8 cellular contexts compared by ENCODE assay signal in the genomic region with DNA sequence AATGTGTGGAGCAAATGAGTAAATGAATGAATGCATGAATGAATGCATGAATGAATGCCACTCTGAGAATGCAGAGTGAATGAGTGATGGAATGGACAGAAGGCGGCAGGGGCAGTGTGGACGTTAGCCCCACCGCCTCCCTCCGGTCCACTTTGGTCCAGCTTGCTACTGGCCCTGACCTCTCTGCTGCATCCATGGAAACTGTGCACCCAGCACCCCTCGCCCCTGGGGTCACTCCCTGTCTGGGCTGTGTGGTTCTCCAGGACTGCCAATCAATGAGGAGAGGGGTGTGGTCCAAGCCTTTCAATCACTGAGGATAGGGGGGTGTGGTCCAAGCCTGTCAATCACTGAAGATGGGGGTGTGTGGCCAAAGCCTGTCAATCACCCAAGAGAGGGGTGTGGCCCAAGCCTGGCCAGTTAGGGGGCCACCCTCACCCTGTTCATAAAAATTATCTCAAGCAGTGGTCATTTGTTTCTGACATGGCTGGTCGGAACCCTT. TPM values are rescaled to one million over a fixed set of nuclear protein-coding genes. Genes with fewer than 3 reads are reported as not detected.
A peak's percentile ranks its signal among the peaks of the same experiment; 100 is the strongest.
DNase-seq lines count a peak whose midpoint lies in the region; ATAC-seq and TF ChIP-seq lines count a peak whose summit lies in the region.

No MANE protein-coding gene starts in this region.

- TF ChIP-seq CTCF in SU-DHL-6 (IDR thresholded peaks at IDR 0.05; ENCODE audit: insufficient read depth, low read length, poor library complexity, severe bottlenecking), result no peak
- TF ChIP-seq CTCF in tibial artery (IDR thresholded peaks at IDR 0.05), result no peak
- no peak for TF ChIP-seq CTCF in psoas muscle (IDR thresholded peaks at IDR 0.05)

- WGBS in psoas muscle, 3 donors, result 84 to 86% (median 86%) methylated on average over 6 of the region's 6 CpGs

- H3K9me3 ChIP-seq in SU-DHL-6 (ENCODE audit: insufficient read depth, low read length), result no peaks in the 10 kb centered on the region
- peaks cover 0 to 7% (median 4%) of the 10 kb centered on the region in 3 donors for H3K9me3 ChIP-seq in tibial artery
- H3K9me3 ChIP-seq in psoas muscle, result no peaks in the 10 kb centered on the region

- H3K9ac ChIP-seq in SU-DHL-6 (ENCODE audit: low read length), result peak overlapping the region; percentile 74

- no peaks in the 10 kb centered on the region for H4K20me1 ChIP-seq in SU-DHL-6 (ENCODE audit: low read depth, low read length)

- DNase-seq in AG08395 (ENCODE audit: low spot score) (peak; percentile 4), hepatic stellate cell (ENCODE audit: low spot score) (peak; percentile 31), tibial artery (no peak), NK-92 (lab: John Stamatoyannopoulos, UW; ENCODE audit: unreplicated experiment) (no peak), psoas muscle (no peak)

- H2AFZ ChIP-seq in SU-DHL-6 (ENCODE audit: low read depth, low read length, severe bottlenecking), result no peak overlapping the region

- H3K36me3 ChIP-seq in SU-DHL-6 (ENCODE audit: low read length) (peaks cover 7% of the 10 kb centered on the region; the same call in 1 of the 2 replicates), tibial artery (no peaks in the 10 kb centered on the region), psoas muscle (ENCODE audit: insufficient read depth in 1 of 2, low read depth in 1 of 2) (no peaks in the 10 kb centered on the region)

- peak; percentile 80 for ATAC-seq in GM18909 (IDR thresholded peaks at IDR 0.05; ENCODE audit: poor library complexity, unreplicated experiment)
- ATAC-seq in HG02973 (IDR thresholded peaks at IDR 0.05; ENCODE audit: unreplicated experiment), result peak; percentile 80
- no peak for ATAC-seq in psoas muscle

- H3K27ac ChIP-seq in SU-DHL-6 (ENCODE audit: low read depth, low read length), result peak overlapping the region; percentile 99
- H3K27ac ChIP-seq in tibial artery, result no peak overlapping the region
- no peak overlapping the region for H3K27ac ChIP-seq in psoas muscle

- H3K4me1 ChIP-seq in tibial artery, result peaks cover 0 to 8% (median 0%) of the 10 kb centered on the region in 4 donors
- no peaks in the 10 kb centered on the region for H3K4me1 ChIP-seq in psoas muscle

- H3F3A ChIP-seq in SU-DHL-6 (ENCODE audit: insufficient read depth), result peaks cover 58% of the 10 kb centered on the region

- H3K4me2 ChIP-seq in SU-DHL-6 (ENCODE audit: low read depth, low read length, poor library complexity, severe bottlenecking), result peak overlapping the region; percentile 75

- H3K4me3 ChIP-seq in SU-DHL-6 (ENCODE audit: insufficient read depth, low read length, poor library complexity, severe bottlenecking) (no peak overlapping the region), tibial artery (no peak overlapping the region), psoas muscle (no peak overlapping the region)

- no peaks in the 10 kb centered on the region for H3K9me2 ChIP-seq in SU-DHL-6 (replicated peaks; ENCODE audit: insufficient read depth, low read length)

- peaks cover 11% of the 10 kb centered on the region for H3K79me2 ChIP-seq in SU-DHL-6 (ENCODE audit: insufficient read depth, low read length)

- H3K27me3 ChIP-seq in SU-DHL-6 (ENCODE audit: low read length) (no peaks in the 10 kb centered on the region), tibial artery (peaks cover 0 to 7% of the 10 kb centered on the region in 2 donors), psoas muscle (ENCODE audit: insufficient read depth in 3 of 3, low read length in 2 of 3) (no peaks in the 10 kb centered on the region)

- intact Hi-C loops in tibial artery (cut with DNase I; ENCODE audit: low total_unique reads), result no loop called here
- intact Hi-C loops in psoas muscle (cut with DNase I), result no loop called here

RNA-seq across cellular contexts. Expression of gene ASMTL, which starts 39.2 kb away (rescaled TPM):
- total RNA-seq in psoas muscle, result 10 to 100 TPM in 3 of 4 donors, 1 to 10 TPM in 1; 9.4 to 18.2 (median 11.9) TPM
- polyA plus RNA-seq in psoas muscle, result 1 to 10 TPM; 6.6 to 9.8 (median 7.5) TPM

RNA-seq across cellular contexts. Expression of gene P2RY8, which starts 45.1 kb away (rescaled TPM):
- total RNA-seq in psoas muscle, result 1 to 10 TPM; 1.3 to 4.1 (median 1.5) TPM
- 1 to 10 TPM in 2 of 3 donors, under 1 TPM in 1; 0.79 to 2.0 (median 1.3) TPM for polyA plus RNA-seq in psoas muscle

Comparison
In these comparisons a context has a peak if more than half of its experiments do, and no peak if none do; other contexts are left out.
1. DNase-seq: peak in AG08395 (single experiment) and hepatic stellate cell (single experiment); none in tibial artery (0 of 2), NK-92 (single experiment) and psoas muscle (0 of 2).
2. ATAC-seq: peak in GM18909 (single experiment) and HG02973 (single experiment); none in psoas muscle (0 of 4).